ENCODE assay signal across 10 cellular contexts in genomic region chr9:94821098-94821930, GRCh38.
DNase-seq lines count a peak whose midpoint lies in the region; ATAC-seq and TF ChIP-seq lines count a peak whose summit lies in the region.
"Had no signal": no experiment of that assay in that cellular context is flagged by ENCODE, and none has a peak within 500 bp of the region (broad histone marks: within the 10 kb centered on the region; RNA-seq: fewer than 3 reads in every experiment).

No MANE protein-coding gene starts in this region.

- ATAC-seq in GM19043 (IDR thresholded peaks at IDR 0.05; ENCODE audit: low read depth, unreplicated experiment), result peak; percentile 79
- ATAC-seq in HG02885 (IDR thresholded peaks at IDR 0.05; ENCODE audit: poor library complexity, unreplicated experiment), result peak; percentile 80
- ATAC-seq in foreskin keratinocyte, result no peak
- no peak for ATAC-seq in stimulated activated effector memory CD8-positive, alpha-beta T cell treated with anti-CD3 and anti-CD28 coated beads, Interleukin-12 subunit alpha, Interleukin-12 subunit beta, amount 100 ng/mL, for 72 hours

- H3K4me3 ChIP-seq in SJSA1, result no peak overlapping the region
- H3K4me3 ChIP-seq: stomach had no signal

- no peaks in the 10 kb centered on the region for H3K9me3 Mint-ChIP-seq in stimulated activated effector memory CD8-positive, alpha-beta T cell treated with anti-CD3 and anti-CD28 coated beads, Interleukin-12 subunit alpha, Interleukin-12 subunit beta, amount 100 ng/mL, for 72 hours

- TF ChIP-seq CTCF in foreskin keratinocyte (conservative IDR thresholded peaks at IDR 0.05), result no peak

- H3K4me1 ChIP-seq in SJSA1 (replicated peaks) (peaks cover 56% of the 10 kb centered on the region), foreskin keratinocyte (peaks cover 20% of the 10 kb centered on the region)

- DNase-seq in SJSA1 (ENCODE audit: low read depth in 1 of 2, low spot score in 2 of 2), result no peak
- no peak for DNase-seq in substantia nigra (lab: John Stamatoyannopoulos, UW)
- no peak for DNase-seq in activated effector memory CD4-positive, alpha-beta T cell treated with anti-CD3 and anti-CD28 coated beads, Interleukin-2, amount 50 U/mL, for 16 hours
- DNase-seq in foreskin keratinocyte, result no peak
- no peak for DNase-seq in stimulated activated CD4-positive, alpha-beta T cell treated with anti-CD3 and anti-CD28 coated beads, Interleukin-4, amount 100 ng/mL, for 24 hours
- DNase-seq in stimulated activated effector memory CD8-positive, alpha-beta T cell treated with anti-CD3 and anti-CD28 coated beads, Interleukin-12 subunit alpha, Interleukin-12 subunit beta, amount 100 ng/mL, for 72 hours (ENCODE audit: low spot score in 2 of 2), result no peak
- DNase-seq: caudate nucleus, stomach had no signal

- H3K27me3 ChIP-seq in SJSA1 (replicated peaks) (no peaks in the 10 kb centered on the region), foreskin keratinocyte (no peaks in the 10 kb centered on the region)
- H3K27me3 ChIP-seq: stomach had no signal

- peak overlapping the region; percentile 44; the same call in 1 of the 2 replicates for H3K27ac ChIP-seq in SJSA1
- peak overlapping the region; percentile 39 for H3K27ac ChIP-seq in substantia nigra (ENCODE audit: low read depth, low read length, poor library complexity, severe bottlenecking)
- H3K27ac ChIP-seq in foreskin keratinocyte, result no peak overlapping the region

- no peaks in the 10 kb centered on the region for H3K9me3 ChIP-seq in SJSA1 (replicated peaks)
- H3K9me3 ChIP-seq: stomach had no signal

- no peak overlapping the region for H3K4me3 Mint-ChIP-seq in stimulated activated effector memory CD8-positive, alpha-beta T cell treated with anti-CD3 and anti-CD28 coated beads, Interleukin-12 subunit alpha, Interleukin-12 subunit beta, amount 100 ng/mL, for 72 hours

- H3K36me3 Mint-ChIP-seq in stimulated activated effector memory CD8-positive, alpha-beta T cell treated with anti-CD3 and anti-CD28 coated beads, Interleukin-12 subunit alpha, Interleukin-12 subunit beta, amount 100 ng/mL, for 72 hours, result no peaks in the 10 kb centered on the region

- H3K4me1 Mint-ChIP-seq in stimulated activated effector memory CD8-positive, alpha-beta T cell treated with anti-CD3 and anti-CD28 coated beads, Interleukin-12 subunit alpha, Interleukin-12 subunit beta, amount 100 ng/mL, for 72 hours, result peaks cover 10% of the 10 kb centered on the region

- no peak overlapping the region for H3K27ac Mint-ChIP-seq in stimulated activated effector memory CD8-positive, alpha-beta T cell treated with anti-CD3 and anti-CD28 coated beads, Interleukin-12 subunit alpha, Interleukin-12 subunit beta, amount 100 ng/mL, for 72 hours

- 0 out of 2 replicates have a peak, but pooled peaks cover 6% of the 10 kb centered on the region for H3K36me3 ChIP-seq in SJSA1

Comparison
In these comparisons a context has a peak if more than half of its experiments do, and no peak if none do; other contexts are left out.
1. ATAC-seq: peak in GM19043 (single experiment) and HG02885 (single experiment); none in foreskin keratinocyte (single experiment) and stimulated activated effector memory CD8-positive, alpha-beta T cell treated with anti-CD3 and anti-CD28 coated beads, Interleukin-12 subunit alpha, Interleukin-12 subunit beta, amount 100 ng/mL, for 72 hours (single experiment).